In the genomic region with DNA sequence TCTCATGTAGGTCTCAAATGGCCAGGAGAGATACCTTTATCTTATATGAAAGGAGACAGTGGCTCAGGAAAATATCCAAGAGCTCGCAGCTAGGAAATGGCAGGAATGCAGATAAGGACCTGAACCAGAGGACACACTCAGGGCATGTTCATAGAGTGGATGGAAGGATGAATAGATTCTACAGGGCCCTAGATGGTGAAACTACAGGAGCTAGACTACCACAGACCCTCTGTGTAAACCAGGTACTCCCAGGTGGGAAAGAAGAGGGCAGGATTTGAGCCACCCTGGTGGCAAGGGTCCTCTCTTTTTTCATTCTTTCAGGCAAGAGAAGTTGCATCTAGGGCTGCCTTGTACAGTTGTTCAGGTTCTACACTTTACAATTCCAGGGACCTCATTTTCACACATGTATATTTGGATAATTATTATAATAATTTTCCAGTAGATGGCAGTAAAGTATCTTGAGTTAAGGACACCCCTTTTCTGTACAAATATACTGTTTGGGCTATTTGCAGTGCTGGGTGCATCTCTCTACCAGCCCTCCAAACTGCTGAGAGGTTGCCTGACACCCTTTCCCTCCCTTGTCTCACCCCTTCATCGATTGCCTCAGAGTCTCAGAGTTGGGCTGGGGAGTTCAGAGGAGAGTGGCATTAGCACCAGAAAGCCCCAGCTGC, we compare ENCODE assay signal across 8 cellular contexts. TPM values are rescaled to one million over a fixed set of nuclear protein-coding genes. Genes with fewer than 3 reads are reported as not detected.
DNase-seq lines count a peak whose midpoint lies in the region; ATAC-seq and TF ChIP-seq lines count a peak whose summit lies in the region.

No MANE protein-coding gene starts in this region.

- peaks cover 33% of the 10 kb centered on the region for H3K27me3 Mint-ChIP-seq in activated B cell treated with CpG ODN at 0.5 μM for 24 hours
- H3K27me3 Mint-ChIP-seq in nephron progenitor cell (ENCODE audit: low read depth, poor library complexity), result peaks cover 27% of the 10 kb centered on the region

- H3K4me3 Mint-ChIP-seq in activated B cell treated with CpG ODN at 0.5 μM for 24 hours (no peak overlapping the region), nephron progenitor cell (no peak overlapping the region)

- H3K36me3 Mint-ChIP-seq in activated B cell treated with CpG ODN at 0.5 μM for 24 hours (ENCODE audit: low read depth), result no peaks in the 10 kb centered on the region
- no peaks in the 10 kb centered on the region for H3K36me3 Mint-ChIP-seq in nephron progenitor cell (ENCODE audit: low read depth)

- intact Hi-C loops in activated B cell treated with CpG ODN at 0.5 μM for 24 hours (cut with micrococcal nuclease), result loop anchor here (1.0 to 5.0 kb wide), 5 partner anchors 44 to 1445 kb away; a partner anchor contains a TSS
- intact Hi-C loops in left colon (cut with DNase I, micrococcal nuclease), result loop anchor here in 1 of 2 donors (5.0 kb wide), 1 partner anchor 160 kb away; no protein-coding TSS in a partner anchor

- H3K4me1 Mint-ChIP-seq in activated B cell treated with CpG ODN at 0.5 μM for 24 hours, result no peaks in the 10 kb centered on the region
- peaks cover 6% of the 10 kb centered on the region for H3K4me1 Mint-ChIP-seq in nephron progenitor cell

- peaks cover 2% of the 10 kb centered on the region for H3K9me3 Mint-ChIP-seq in activated B cell treated with CpG ODN at 0.5 μM for 24 hours
- no peaks in the 10 kb centered on the region for H3K9me3 Mint-ChIP-seq in nephron progenitor cell

- POLR2A ChIA-PET in activated B cell treated with CpG ODN at 0.5 μM for 24 hours (lab: Charles Lee), result interaction anchor here (0.6 kb wide), 1 partner anchor 170 kb away, joined by 4 read pairs; no protein-coding TSS in a partner anchor

- TF ChIP-seq CTCF in GM10266 (IDR thresholded peaks at IDR 0.05; ENCODE audit: control insufficient read depth, insufficient read depth, low read depth, missing control alignments) (no peak), activated B cell treated with CpG ODN at 0.5 μM for 24 hours (IDR thresholded peaks at IDR 0.05) (no peak), nephron progenitor cell (IDR thresholded peaks at IDR 0.05) (no peak)

- peak; percentile 63 for DNase-seq in GM10266 (ENCODE audit: extremely low spot score)
- DNase-seq in NCI-H146 (lab: John Stamatoyannopoulos, UW), result peak; percentile 48
- DNase-seq in activated B cell treated with CpG ODN at 0.5 μM for 24 hours, result no peak
- no peak for DNase-seq in left colon
- DNase-seq in foreskin melanocyte, result no peak
- no peak for DNase-seq in nephron progenitor cell

- CTCF ChIA-PET in activated B cell treated with CpG ODN at 0.5 μM for 24 hours (lab: Charles Lee), result interaction anchor here (1.0 to 4.6 kb wide), 10 partner anchors 9 to 277 kb away, joined by 3 to 39 read pairs (median 4); no protein-coding TSS in a partner anchor

- ATAC-seq in activated B cell treated with CpG ODN at 0.5 μM for 24 hours (ENCODE audit: low read depth) (peak; percentile 45), left colon (peak; percentile 73), GM18868 (IDR thresholded peaks at IDR 0.05; ENCODE audit: unreplicated experiment) (no peak), HG02884 (IDR thresholded peaks at IDR 0.05; ENCODE audit: unreplicated experiment) (no peak)

- H3K27ac Mint-ChIP-seq in activated B cell treated with CpG ODN at 0.5 μM for 24 hours (no peak overlapping the region), nephron progenitor cell (no peak overlapping the region)

RNA-seq across cellular contexts. Expression of a gene that starts 10.5 kb away (rescaled TPM):
- total RNA-seq in activated B cell treated with CpG ODN at 0.5 μM for 24 hours (not detected in 2 replicates), left colon (not detected)

RNA-seq across cellular contexts. Expression of a gene that starts 29.5 kb away (rescaled TPM):
- total RNA-seq in activated B cell treated with CpG ODN at 0.5 μM for 24 hours, result 0.15 and 1.5 TPM in 2 replicates
- 10 to 100 TPM; 22.4 to 43.0 TPM for total RNA-seq in left colon

RNA-seq across cellular contexts. Expression of a gene that starts 54.0 kb away (rescaled TPM):
- 26.6 and 28.5 TPM in 2 replicates for total RNA-seq in activated B cell treated with CpG ODN at 0.5 μM for 24 hours
- 10 to 100 TPM; 50.4 to 52.0 TPM for total RNA-seq in left colon

Comparison
In these comparisons a context has a peak if more than half of its experiments do, and no peak if none do; other contexts are left out.
1. DNase-seq: peak in GM10266 (single experiment) and NCI-H146 (single experiment); none in activated B cell treated with CpG ODN at 0.5 μM for 24 hours (single experiment), left colon (0 of 2), foreskin melanocyte (single experiment) and nephron progenitor cell (single experiment).
2. ATAC-seq: peak in activated B cell treated with CpG ODN at 0.5 μM for 24 hours (single experiment) and left colon (single experiment); none in GM18868 (single experiment) and HG02884 (single experiment).